8 cellular contexts compared by ENCODE assay signal in the genomic region with DNA sequence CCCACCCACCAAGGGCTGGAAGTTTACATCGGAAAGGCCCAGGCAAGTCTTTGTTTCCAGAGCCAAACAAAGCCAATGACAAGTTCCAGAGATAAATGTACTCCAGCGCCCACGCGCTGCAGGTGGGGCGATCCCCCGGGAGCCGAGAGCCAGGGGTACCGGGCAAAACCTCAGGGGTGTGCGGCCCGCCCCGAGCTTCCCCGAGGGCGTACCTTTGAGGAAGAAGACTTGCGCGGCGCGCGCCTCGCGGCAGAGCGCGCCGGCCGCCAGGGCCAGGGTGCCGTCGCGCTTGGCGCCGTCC. TPM values are rescaled to one million over a fixed set of nuclear protein-coding genes. Genes with fewer than 3 reads are reported as not detected.
DNase-seq lines count a peak whose midpoint lies in the region; ATAC-seq and TF ChIP-seq lines count a peak whose summit lies in the region.

No MANE protein-coding gene starts in this region.

- peaks cover 3 to 82% (median 29%) of the 10 kb centered on the region in 12 donors for H3K4me1 ChIP-seq in heart left ventricle

- H3K4me1 Mint-ChIP-seq in activated T-helper 2 cell treated with anti-CD3 and anti-CD28 coated beads, Interferon-gamma antibody, Interleukin-2, Interleukin-4, amounts not matched to agents 10 μg/mL and 5 μg/mL and 100 μg/mL, durations not matched to agents 14 hours and 24 hours and 36 hours (ENCODE audit: low read depth), result peaks cover 43% of the 10 kb centered on the region

- H3K36me3 Mint-ChIP-seq in activated T-helper 2 cell treated with anti-CD3 and anti-CD28 coated beads, Interferon-gamma antibody, Interleukin-2, Interleukin-4, amounts not matched to agents 10 μg/mL and 5 μg/mL and 100 μg/mL, durations not matched to agents 14 hours and 24 hours and 36 hours (ENCODE audit: low read depth), result peaks cover 31% of the 10 kb centered on the region

- 0% methylated on average over 23 to 29 of the region's 29 CpGs for WGBS in heart left ventricle, 4 donors

- TF ChIP-seq CTCF in heart left ventricle (IDR thresholded peaks at IDR 0.05), result no peak

- DNase-seq in heart left ventricle (peak in 1 of 5 donors; percentile 54), cardiac septum (ENCODE audit: low spot score) (no peak), substantia nigra (lab: John Stamatoyannopoulos, UW) (peak in 6 of 49 donors; percentile 55 to 92 (median 66))
- DNase-seq in activated T-helper 2 cell treated with anti-CD3 and anti-CD28 coated beads, Interferon-gamma antibody, Interleukin-2, Interleukin-4, amounts not matched to agents 10 μg/mL and 5 μg/mL and 100 μg/mL, durations not matched to agents 14 hours and 24 hours and 36 hours (ENCODE audit: low spot score), result no peak

- H3K27me3 Mint-ChIP-seq in activated T-helper 2 cell treated with anti-CD3 and anti-CD28 coated beads, Interferon-gamma antibody, Interleukin-2, Interleukin-4, amounts not matched to agents 10 μg/mL and 5 μg/mL and 100 μg/mL, durations not matched to agents 14 hours and 24 hours and 36 hours (ENCODE audit: low read depth), result no peaks in the 10 kb centered on the region

- H3K4me3 Mint-ChIP-seq in activated T-helper 2 cell treated with anti-CD3 and anti-CD28 coated beads, Interferon-gamma antibody, Interleukin-2, Interleukin-4, amounts not matched to agents 10 μg/mL and 5 μg/mL and 100 μg/mL, durations not matched to agents 14 hours and 24 hours and 36 hours (ENCODE audit: low read depth), result peak overlapping the region; percentile 80

- peaks cover 20 to 36% (median 29%) of the 10 kb centered on the region in 9 donors for H3K36me3 ChIP-seq in heart left ventricle

- no peaks in the 10 kb centered on the region for H3K27me3 ChIP-seq in heart left ventricle

- H3K4me3 ChIP-seq in heart left ventricle, result peak overlapping the region; percentile 66 to 98 (median 88)
- H3K4me3 ChIP-seq in iPS-18c (ENCODE audit: insufficient read depth, low read depth, low read length), result peak overlapping the region; percentile 84

- no peaks in the 10 kb centered on the region for H3K9me3 Mint-ChIP-seq in activated T-helper 2 cell treated with anti-CD3 and anti-CD28 coated beads, Interferon-gamma antibody, Interleukin-2, Interleukin-4, amounts not matched to agents 10 μg/mL and 5 μg/mL and 100 μg/mL, durations not matched to agents 14 hours and 24 hours and 36 hours

- ATAC-seq in heart left ventricle, result no peak
- ATAC-seq in HG02642 (IDR thresholded peaks at IDR 0.05; ENCODE audit: poor library complexity, unreplicated experiment), result no peak
- no peak for ATAC-seq in GM18907 (IDR thresholded peaks at IDR 0.05; ENCODE audit: unreplicated experiment)
- no peak for ATAC-seq in GM18519 (IDR thresholded peaks at IDR 0.05; ENCODE audit: low FRiP score, unreplicated experiment)

- peak overlapping the region; percentile 70 for H3K27ac Mint-ChIP-seq in activated T-helper 2 cell treated with anti-CD3 and anti-CD28 coated beads, Interferon-gamma antibody, Interleukin-2, Interleukin-4, amounts not matched to agents 10 μg/mL and 5 μg/mL and 100 μg/mL, durations not matched to agents 14 hours and 24 hours and 36 hours

- H3K9me3 ChIP-seq in heart left ventricle, result no peaks in the 10 kb centered on the region
- peaks cover 2% of the 10 kb centered on the region for H3K9me3 ChIP-seq in iPS-18c (ENCODE audit: control insufficient read depth, insufficient read depth, low read length)

- TF ChIP-seq POLR2A in heart left ventricle (IDR thresholded peaks at IDR 0.05), result no peak

- intact Hi-C loops in heart left ventricle (cut with DNase I), result loop anchor here (2.0 to 10.0 kb wide), 18 partner anchors 22 to 162 kb away; partner anchors contain the start of gene ERGIC1 (in 2 of the 10)
- intact Hi-C loops in cardiac septum (cut with DNase I), result loop anchor here (2.0 kb wide), 3 partner anchors 102 to 162 kb away; no protein-coding TSS in a partner anchor
- intact Hi-C loops in activated T-helper 2 cell treated with anti-CD3 and anti-CD28 coated beads, Interferon-gamma antibody, Interleukin-2, Interleukin-4, amounts not matched to agents 10 μg/mL and 5 μg/mL and 100 μg/mL, durations not matched to agents 14 hours and 24 hours and 36 hours (cut with micrococcal nuclease), result loop anchor here (2.0 to 5.0 kb wide), 2 partner anchors 162 to 286 kb away; partner anchors contain the start of gene CREBRF

- H3K27ac ChIP-seq in heart left ventricle, result peak overlapping the region; percentile 95 to 100 (median 100)
- H3K27ac ChIP-seq in substantia nigra (ENCODE audit: low read depth, low read length, poor library complexity, severe bottlenecking), result peak overlapping the region; percentile 99

RNA-seq across cellular contexts. Expression of gene DUSP1, which starts 0.7 kb away (rescaled TPM):
- total RNA-seq in heart left ventricle (100 to 1,000 TPM in 4 of 9 donors, 10 to 100 TPM in 5; 39.9 to 335 (median 78.2) TPM), cardiac septum (49.9 TPM)
- polyA plus RNA-seq in heart left ventricle, result 100 to 1,000 TPM in 1 of 2 donors, 10 to 100 TPM in 1; 24.3 to 116 TPM
- 8.9 and 9.7 TPM in 2 replicates for total RNA-seq in activated T-helper 2 cell treated with anti-CD3 and anti-CD28 coated beads, Interferon-gamma antibody, Interleukin-2, Interleukin-4, amounts not matched to agents 10 μg/mL and 5 μg/mL and 100 μg/mL, durations not matched to agents 14 hours and 24 hours and 36 hours
